23 cellular contexts compared by ENCODE assay signal in genomic region chr10:51617576-51618298, GRCh38.
"Had no signal": no experiment of that assay in that cellular context is flagged by ENCODE, and none has a peak within 500 bp of the region (broad histone marks: within the 10 kb centered on the region; RNA-seq: fewer than 3 reads in every experiment).

No MANE protein-coding gene starts in this region.

- H3K4me1 Mint-ChIP-seq: central memory CD8-positive, alpha-beta T cell; naive thymus-derived CD8-positive, alpha-beta T cell; stimulated activated naive B cell treated with anti-CD40 and anti-IgM and Interleukin-4, amounts not matched to agents 10 μg/mL and 1 μg/mL and 100 μg/mL, for 72 hours had no signal

- H3K4me3 Mint-ChIP-seq: activated CD4-positive, alpha-beta T cell treated with anti-CD3 and anti-CD28 coated beads, Interleukin-2, amount 10 ng/mL, durations not matched to agents 24 days and 14 days; activated CD8-positive, alpha-beta T cell treated with anti-CD3 and anti-CD28 coated beads, Interleukin-2, amount 10 ng/mL, durations not matched to agents 7 days and 5 days; activated naive CD8-positive, alpha-beta T cell; central memory CD8-positive, alpha-beta T cell; naive thymus-derived CD8-positive, alpha-beta T cell; stimulated activated naive B cell treated with anti-CD40 and anti-IgM and Interleukin-4, amounts not matched to agents 10 μg/mL and 1 μg/mL and 100 μg/mL, for 72 hours had no signal

- H3K27me3 Mint-ChIP-seq: activated CD4-positive, alpha-beta T cell treated with anti-CD3 and anti-CD28 coated beads, Interleukin-2, amount 10 ng/mL, durations not matched to agents 24 days and 14 days; stimulated activated naive B cell treated with anti-CD40 and anti-IgM and Interleukin-4, amounts not matched to agents 10 μg/mL and 1 μg/mL and 100 μg/mL, for 72 hours had no signal

- ATAC-seq: activated CD8-positive, alpha-beta T cell treated with anti-CD3 and anti-CD28 coated beads, Interleukin-2, amount 10 ng/mL, durations not matched to agents 7 days and 5 days; foreskin keratinocyte; left lung; naive thymus-derived CD8-positive, alpha-beta T cell; stimulated activated naive B cell treated with anti-CD40 and anti-IgM and Interleukin-4, amounts not matched to agents 10 μg/mL and 1 μg/mL and 100 μg/mL, for 72 hours had no signal

- H3K36me3 Mint-ChIP-seq: activated naive CD8-positive, alpha-beta T cell; stimulated activated naive B cell treated with anti-CD40 and anti-IgM and Interleukin-4, amounts not matched to agents 10 μg/mL and 1 μg/mL and 100 μg/mL, for 72 hours had no signal

- H3K27ac Mint-ChIP-seq: activated CD4-positive, alpha-beta T cell treated with anti-CD3 and anti-CD28 coated beads, Interleukin-2, amount 10 ng/mL, durations not matched to agents 24 days and 14 days; activated CD8-positive, alpha-beta T cell treated with anti-CD3 and anti-CD28 coated beads, Interleukin-2, amount 10 ng/mL, durations not matched to agents 7 days and 5 days; activated naive CD8-positive, alpha-beta T cell; naive thymus-derived CD8-positive, alpha-beta T cell; stimulated activated naive B cell treated with anti-CD40 and anti-IgM and Interleukin-4, amounts not matched to agents 10 μg/mL and 1 μg/mL and 100 μg/mL, for 72 hours had no signal

- DNase-seq: activated CD4-positive, alpha-beta T cell treated with anti-CD3 and anti-CD28 coated beads, Interleukin-2, amount 10 ng/mL, durations not matched to agents 24 days and 14 days; activated CD4-positive, CD25-positive, alpha-beta regulatory T cell; activated CD8-positive, alpha-beta memory T cell treated with anti-CD3 and anti-CD28 coated beads, Interleukin-2, amount 50 U/mL, for 4 hours; activated CD8-positive, alpha-beta T cell treated with anti-CD3 and anti-CD28 coated beads, Interleukin-2, amount 10 ng/mL, durations not matched to agents 7 days and 5 days; activated effector memory CD4-positive, alpha-beta T cell treated with anti-CD3 and anti-CD28 coated beads, Interleukin-2, amount 50 U/mL, for 16 hours; activated T-cell treated with anti-CD3 and anti-CD28 coated beads, Interleukin-2, amount 50 U/mL, for 48 hours; amniotic stem cell; effector memory CD4-positive, alpha-beta T cell; foreskin keratinocyte; glutamatergic neuron; hypothalamus; kidney; left lung; mesenchymal stem cell; naive thymus-derived CD8-positive, alpha-beta T cell; posterior cingulate gyrus; retina; stimulated activated CD4-positive, alpha-beta T cell treated with anti-CD3 and anti-CD28 coated beads, Interleukin-4, amount 100 ng/mL, for 1 hour; stimulated activated naive B cell treated with anti-CD40 and anti-IgM and Interleukin-4, amounts not matched to agents 10 μg/mL and 1 μg/mL and 100 μg/mL, for 72 hours; thyroid gland; uterus had no signal
